In genomic region chr14:35374273-35374681, GRCh38 we compare ENCODE assay signal across 9 cellular contexts. TPM values are rescaled to one million over a fixed set of nuclear protein-coding genes. Genes with fewer than 3 reads are reported as not detected.
DNase-seq lines count a peak whose midpoint lies in the region; ATAC-seq and TF ChIP-seq lines count a peak whose summit lies in the region.
"Had no signal": no experiment of that assay in that cellular context is flagged by ENCODE, and none has a peak within 500 bp of the region (broad histone marks: within the 10 kb centered on the region; RNA-seq: fewer than 3 reads in every experiment).

No MANE protein-coding gene starts in this region.

- intact Hi-C loops in gastrocnemius medialis (cut with DNase I; ENCODE audit: low total_unique reads): no loop called here

- peak overlapping the region in 1 of 8 donors; percentile 79 for H3K27ac Mint-ChIP-seq in CD8-positive, alpha-beta memory T cell

- H3K36me3 Mint-ChIP-seq in CD8-positive, alpha-beta memory T cell: peaks cover 0 to 9% (median 0%) of the 10 kb centered on the region in 3 donors

- no peaks in the 10 kb centered on the region for H3K27me3 ChIP-seq in gastrocnemius medialis
- no peaks in the 10 kb centered on the region for H3K27me3 ChIP-seq in CD8-positive, alpha-beta memory T cell (ENCODE audit: insufficient read depth, low read length, poor library complexity, severe bottlenecking)

- H3K27ac ChIP-seq in gastrocnemius medialis: peak overlapping the region in 1 of 4 donors; percentile 28
- H3K27ac ChIP-seq in CD8-positive, alpha-beta memory T cell (ENCODE audit: low read depth, low read length): no peak overlapping the region

- peaks cover 6 to 12% (median 7%) of the 10 kb centered on the region in 5 donors for H3K9me3 Mint-ChIP-seq in CD8-positive, alpha-beta memory T cell

- no peaks in the 10 kb centered on the region for H3K36me3 ChIP-seq in gastrocnemius medialis
- H3K36me3 ChIP-seq in CD8-positive, alpha-beta memory T cell (ENCODE audit: insufficient read depth, low read length): no peaks in the 10 kb centered on the region

- H3K4me1 Mint-ChIP-seq in CD8-positive, alpha-beta memory T cell: peaks cover 0 to 1% (median 0%) of the 10 kb centered on the region in 3 donors

- CTCF ChIA-PET in CD8-positive, alpha-beta memory T cell (lab: Charles Lee): no interaction called here

- POLR2A ChIA-PET in CD8-positive, alpha-beta memory T cell (lab: Charles Lee): interaction anchor here (0.7 kb wide), 1 partner anchor 776 kb away, joined by 4 read pairs; no protein-coding TSS in a partner anchor

- ATAC-seq in gastrocnemius medialis (peak; percentile 87 to 92), GM21381 (IDR thresholded peaks at IDR 0.05; ENCODE audit: unreplicated experiment) (no peak)

- no peak for TF ChIP-seq POLR2A in gastrocnemius medialis (IDR thresholded peaks at IDR 0.05)

- H3K4me3 Mint-ChIP-seq in CD8-positive, alpha-beta memory T cell: peak overlapping the region in 1 of 7 donors; percentile 18

- in situ Hi-C loops in gastrocnemius medialis (cut with MboI; ENCODE audit: low sequenced_read_pairs in 4 of 4): no loop called here

- H3K4me3 ChIP-seq in fibroblast of villous mesenchyme (ENCODE audit: low read depth, low read length): no peak overlapping the region
- H3K4me3 ChIP-seq in gastrocnemius medialis: no peak overlapping the region
- no peak overlapping the region for H3K4me3 ChIP-seq in CD8-positive, alpha-beta memory T cell (ENCODE audit: low read length)

- H3K9me3 ChIP-seq in gastrocnemius medialis: no peaks in the 10 kb centered on the region
- no peaks in the 10 kb centered on the region for H3K9me3 ChIP-seq in CD8-positive, alpha-beta memory T cell (ENCODE audit: low read length)

- DNase-seq in GM04503 (ENCODE audit: low read depth) (peak; percentile 98), RKO (ENCODE audit: low spot score) (peak; percentile 81), fibroblast of villous mesenchyme (ENCODE audit: low read depth) (peak; percentile 100), gastrocnemius medialis (peak; percentile 45 to 71), activated gamma-delta T cell (lab: John Stamatoyannopoulos, UW) (no peak), OCI-M1 (lab: John Stamatoyannopoulos, UW) (no peak)
- DNase-seq in CD8-positive, alpha-beta memory T cell: no peak
- DNase-seq: activated T-cell treated with anti-CD3 and anti-CD28 coated beads for 4 hours had no signal

- no peaks in the 10 kb centered on the region for H3K27me3 Mint-ChIP-seq in CD8-positive, alpha-beta memory T cell

- TF ChIP-seq CTCF in fibroblast of villous mesenchyme (IDR thresholded peaks at IDR 0.05; ENCODE audit: insufficient read depth, low read depth, low read length) (no peak), gastrocnemius medialis (IDR thresholded peaks at IDR 0.05 in 4 of 5, conservative IDR thresholded peaks at IDR 0.05 in 1 of 5) (no peak)

- H3K4me1 ChIP-seq in gastrocnemius medialis: peaks cover 0 to 3% of the 10 kb centered on the region in 2 donors
- peaks cover 5% of the 10 kb centered on the region for H3K4me1 ChIP-seq in CD8-positive, alpha-beta memory T cell (ENCODE audit: insufficient read depth, low read length)

RNA-seq across cellular contexts. Expression of gene NFKBIA, which starts 30.3 kb away (rescaled TPM):
- total RNA-seq in fibroblast of villous mesenchyme (93.1 and 252 TPM in 2 replicates), gastrocnemius medialis (100 to 1,000 TPM; 185 to 379 (median 320) TPM)
- 100 to 1,000 TPM; 482 to 483 TPM for total RNA-seq in CD8-positive, alpha-beta memory T cell
- 344 TPM for polyA plus RNA-seq in CD8-positive, alpha-beta memory T cell

Comparison
In these comparisons a context has a peak if more than half of its experiments do, and no peak if none do; other contexts are left out.
1. DNase-seq: peak in GM04503 (single experiment), RKO (single experiment), fibroblast of villous mesenchyme (single experiment) and gastrocnemius medialis (2 of 2); none in activated gamma-delta T cell (single experiment), OCI-M1 (single experiment) and CD8-positive, alpha-beta memory T cell (0 of 5).